ENCODE assay signal across 2 cellular contexts in genomic region chr9:120774719-120775118, GRCh38.
TF ChIP-seq lines count a peak whose summit lies in the region.

No MANE protein-coding gene starts in this region.

TF ChIP-seq in SK-N-SH, 30 proteins besides CTCF, POLR2A, EP300 and RAD21 (continued from another document):
- TF ChIP-seq USF2 (IDR thresholded peaks at IDR 0.05; ENCODE audit: borderline replicate concordance, low read depth, low read length), result no peak

TF ChIP-seq in SK-N-SH treated with all-trans-retinoic acid at 6 μM for 48 hours, 23 proteins besides CTCF, POLR2A, EP300 and RAD21 (continued from another document):
- TF ChIP-seq CSRNP3 (CRISPR knock-in tag; IDR thresholded peaks at IDR 0.05) (no peak), ZFP3 (CRISPR knock-in tag; IDR thresholded peaks at IDR 0.05) (no peak), ZNF70 (CRISPR knock-in tag; IDR thresholded peaks at IDR 0.05) (no peak), CSDC2 (CRISPR knock-in tag; IDR thresholded peaks at IDR 0.05) (no peak), GLIS3 (CRISPR knock-in tag; IDR thresholded peaks at IDR 0.05) (no peak), ZFP30 (CRISPR knock-in tag; IDR thresholded peaks at IDR 0.05) (no peak), ZC3H10 (CRISPR knock-in tag; IDR thresholded peaks at IDR 0.05) (no peak), TCF4 (CRISPR knock-in tag; IDR thresholded peaks at IDR 0.05; ENCODE audit: borderline replicate concordance) (no peak)
